ENCODE assay signal across 1 cellular context in genomic region chr17:42679492-42680330, GRCh38.
TF ChIP-seq lines count a peak whose summit lies in the region.

No MANE protein-coding gene starts in this region.

TF ChIP-seq in K562, 482 proteins besides CTCF, POLR2A, EP300 and RAD21 (continued from another document and continues in another):
- TF ChIP-seq AFF4 (CRISPR knock-in tag; IDR thresholded peaks at IDR 0.05) (peak; percentile 67; the same call in 1 of the 2 replicates), CXXC5 (CRISPR knock-in tag; IDR thresholded peaks at IDR 0.05) (peak; percentile 85), ASH1L (IDR thresholded peaks at IDR 0.05; ENCODE audit: borderline replicate concordance, low read depth, partially characterized antibody) (no peak), PHTF2 (CRISPR knock-in tag; IDR thresholded peaks at IDR 0.05) (no peak), HEY1 (CRISPR knock-in tag; IDR thresholded peaks at IDR 0.05; ENCODE audit: borderline replicate concordance) (no peak), HES1 (IDR thresholded peaks at IDR 0.05; ENCODE audit: low read depth) (no peak), ZNF134 (CRISPR knock-in tag; conservative IDR thresholded peaks at IDR 0.05) (no peak), POLR3G (IDR thresholded peaks at IDR 0.05; ENCODE audit: extremely low read depth, insufficient read length, insufficient replicate concordance) (no peak), CBFA2T3 (IDR thresholded peaks at IDR 0.05) (no peak), NCOR1 (IDR thresholded peaks at IDR 0.05) (no peak), TCF7L2 (IDR thresholded peaks at IDR 0.05; ENCODE audit: low read depth, low read length) (no peak), ZBTB7A (IDR thresholded peaks at IDR 0.05; ENCODE audit: borderline replicate concordance, control insufficient read depth, low read depth, low read length) (no peak), PRDM10 (IDR thresholded peaks at IDR 0.05; ENCODE audit: partially characterized antibody) (no peak), ARID3B (CRISPR knock-in tag; IDR thresholded peaks at IDR 0.05; ENCODE audit: borderline replicate concordance) (no peak), TSHZ1 (CRISPR knock-in tag; IDR thresholded peaks at IDR 0.05) (no peak), CREB3L1 (IDR thresholded peaks at IDR 0.05; ENCODE audit: borderline replicate concordance, low read depth) (peak; percentile 71; the same call in 1 of the 2 replicates), ZNF592 (IDR thresholded peaks at IDR 0.05) (peak; percentile 85), MECOM (CRISPR knock-in tag; IDR thresholded peaks at IDR 0.05) (no peak), TCF3 (CRISPR knock-in tag; IDR thresholded peaks at IDR 0.05) (peak; percentile 50; the same call in 1 of the 2 replicates), TGIF2 (CRISPR knock-in tag; IDR thresholded peaks at IDR 0.05) (peak; percentile 17; the same call in 1 of the 2 replicates), ZNF165 (CRISPR knock-in tag; IDR thresholded peaks at IDR 0.05; ENCODE audit: borderline replicate concordance) (peak; percentile 61; the same call in 1 of the 2 replicates), ILK (tag; IDR thresholded peaks at IDR 0.05; ENCODE audit: borderline replicate concordance, low read depth) (no peak), SREBF1 (IDR thresholded peaks at IDR 0.05; ENCODE audit: borderline replicate concordance, low read depth, low read length) (no peak), RREB1 (CRISPR knock-in tag; IDR thresholded peaks at IDR 0.05) (peak; percentile 60; the same call in 1 of the 2 replicates), TAF9B (IDR thresholded peaks at IDR 0.05; ENCODE audit: partially characterized antibody) (no peak), ZNF121 (CRISPR knock-in tag; conservative IDR thresholded peaks at IDR 0.05) (0 out of 2 replicates have a peak, but pooled peaks have one; percentile 5), SIN3A (IDR thresholded peaks at IDR 0.05; ENCODE audit: borderline replicate concordance in 2 of 2, control insufficient read depth in 1 of 2, low read depth in 2 of 2, low read length in 2 of 2) (no peak)
